Comparison of ENCODE assay signal across 8 cellular contexts in genomic region chr1:153880962-153881361, GRCh38. TPM values are rescaled to one million over a fixed set of nuclear protein-coding genes. Genes with fewer than 3 reads are reported as not detected.
DNase-seq lines count a peak whose midpoint lies in the region; ATAC-seq and TF ChIP-seq lines count a peak whose summit lies in the region.

No MANE protein-coding gene starts in this region.

- H3K27me3 ChIP-seq in neural progenitor cell (no peaks in the 10 kb centered on the region), uterus (no peaks in the 10 kb centered on the region)

- H3K4me2 ChIP-seq in neural progenitor cell: peak overlapping the region; percentile 65

- H3K36me3 ChIP-seq in neural progenitor cell: no peaks in the 10 kb centered on the region
- no peaks in the 10 kb centered on the region for H3K36me3 ChIP-seq in uterus

- peaks cover 99% of the 10 kb centered on the region for H3K79me2 ChIP-seq in neural progenitor cell (ENCODE audit: low read depth)

- no peaks in the 10 kb centered on the region for H3K27me3 Mint-ChIP-seq in neural progenitor cell (ENCODE audit: insufficient read depth, low read depth)

- intact Hi-C loops in uterus (cut with DNase I; ENCODE audit: low total_unique reads): no loop called here

- no peak for TF ChIP-seq POLR2A in uterus (IDR thresholded peaks at IDR 0.05)

- no peaks in the 10 kb centered on the region for H3K9me3 Mint-ChIP-seq in neural progenitor cell

- DNase-seq in DMS 273 (lab: John Stamatoyannopoulos, UW; ENCODE audit: unreplicated experiment): peak; percentile 91
- peak; percentile 98 for DNase-seq in NCI-H2029 treated with DMSO at 0.1 percent for 48 hours (lab: John Stamatoyannopoulos, UW)
- peak; percentile 17 to 21 for DNase-seq in activated CD4-positive, alpha-beta T cell treated with anti-CD3 and anti-CD28 coated beads, Interleukin-2, amount 50 U/mL, for 48 hours
- peak; percentile 86 for DNase-seq in fibroblast of the conjunctiva (ENCODE audit: low read depth)
- DNase-seq in neural progenitor cell (ENCODE audit: low spot score): peak; percentile 8
- peak; percentile 71 to 78 for DNase-seq in uterus
- no peak for DNase-seq in iPS-NIHi7 (ENCODE audit: extremely low spot score)

- no peak overlapping the region for H3K4me3 Mint-ChIP-seq in neural progenitor cell

- H3K4me1 ChIP-seq in neural progenitor cell: peaks cover 27% of the 10 kb centered on the region
- peaks cover 0 to 13% of the 10 kb centered on the region in 2 donors for H3K4me1 ChIP-seq in uterus

- H3K9me3 ChIP-seq in neural progenitor cell (ENCODE audit: low read depth) (no peaks in the 10 kb centered on the region), uterus (no peaks in the 10 kb centered on the region)

- TF ChIP-seq CTCF in neural progenitor cell (IDR thresholded peaks at IDR 0.05) (no peak), uterus (IDR thresholded peaks at IDR 0.05) (no peak)

- H3F3A ChIP-seq in neural progenitor cell (ENCODE audit: low read depth): peaks cover 27% of the 10 kb centered on the region

- no peak overlapping the region for H3K4me3 ChIP-seq in neural progenitor cell
- no peak overlapping the region for H3K4me3 ChIP-seq in uterus

- H3K27ac Mint-ChIP-seq in neural progenitor cell: no peak overlapping the region

- no peak for ATAC-seq in HG03135 (IDR thresholded peaks at IDR 0.05; ENCODE audit: unreplicated experiment)

- H3K4me1 Mint-ChIP-seq in neural progenitor cell: peaks cover 7% of the 10 kb centered on the region

- peaks cover 8% of the 10 kb centered on the region for H3K36me3 Mint-ChIP-seq in neural progenitor cell

- H2AFZ ChIP-seq in neural progenitor cell (replicated peaks): no peak overlapping the region

- H4K20me1 ChIP-seq in neural progenitor cell (ENCODE audit: low read depth): peaks cover 85% of the 10 kb centered on the region

- H3K27ac ChIP-seq in neural progenitor cell (peak overlapping the region; percentile 71), uterus (peak overlapping the region in 1 of 2 donors; percentile 66)

- H3K9ac ChIP-seq in neural progenitor cell: no peak overlapping the region

RNA-seq across cellular contexts. Expression of gene GATAD2B, which starts 41.8 kb away (rescaled TPM):
- 14.8 and 16.8 TPM in 2 replicates for total RNA-seq in neural progenitor cell (ENCODE audit: low replicate concordance)
- total RNA-seq in uterus: 10 to 100 TPM in 3 of 4 donors, 1 to 10 TPM in 1; 7.1 to 79.0 (median 26.6) TPM
